8 cellular contexts compared by ENCODE assay signal in the genomic region with DNA sequence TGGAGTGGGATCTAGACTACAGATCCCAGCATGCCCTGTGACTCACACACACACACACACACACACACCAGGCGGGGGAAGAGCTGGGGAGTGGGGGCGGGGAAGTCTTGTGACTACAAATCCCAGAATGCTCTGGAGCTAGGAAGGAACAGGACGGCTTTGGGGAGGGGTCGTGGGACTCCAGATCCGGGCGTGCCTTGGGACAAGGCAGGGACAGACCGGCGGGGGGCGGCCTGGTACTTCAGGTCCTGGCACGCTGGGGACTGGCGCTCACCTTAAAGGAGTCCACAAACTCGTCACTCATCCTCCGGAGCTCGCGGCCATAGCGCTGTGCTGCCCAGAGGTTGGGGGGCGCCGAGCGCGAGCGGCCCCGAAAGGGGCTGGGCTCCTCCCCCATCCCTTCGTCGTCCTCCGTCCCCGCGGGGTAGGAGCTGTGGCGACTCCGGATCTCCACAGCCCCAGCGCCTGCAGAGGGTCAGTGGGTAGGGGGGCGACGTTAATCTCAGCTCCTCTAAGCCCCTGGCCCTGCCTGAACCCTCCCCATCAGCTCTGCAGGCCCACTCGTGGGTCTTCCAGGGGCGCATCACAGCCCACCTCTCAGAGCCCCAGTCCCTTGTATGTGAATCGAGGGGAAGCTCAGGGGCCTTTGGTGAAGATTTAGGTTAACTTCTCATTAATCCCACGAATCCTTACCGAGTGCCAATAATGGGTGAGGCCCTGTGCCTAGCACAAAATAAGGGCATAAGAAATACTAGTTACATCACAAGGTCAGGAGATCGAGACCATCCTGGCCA. TPM values are rescaled to one million over a fixed set of nuclear protein-coding genes. Genes with fewer than 3 reads are reported as not detected.
A peak's percentile ranks its signal among the peaks of the same experiment; 100 is the strongest.
DNase-seq lines count a peak whose midpoint lies in the region; ATAC-seq and TF ChIP-seq lines count a peak whose summit lies in the region.

No MANE protein-coding gene starts in this region.

- peaks cover 19% of the 10 kb centered on the region for H3K4me1 Mint-ChIP-seq in activated CD4-positive, alpha-beta T cell treated with anti-CD3 and anti-CD28 coated beads for 36 hours
- peaks cover 28% of the 10 kb centered on the region for H3K4me1 Mint-ChIP-seq in chondrocyte (ENCODE audit: low read depth)

- H3K4me3 Mint-ChIP-seq in activated CD4-positive, alpha-beta T cell treated with anti-CD3 and anti-CD28 coated beads for 36 hours, result peak overlapping the region; percentile 98
- peak overlapping the region; percentile 81 for H3K4me3 Mint-ChIP-seq in chondrocyte (ENCODE audit: unreplicated experiment)

- peak overlapping the region; percentile 39 for H3K4me3 ChIP-seq in HAP-1

- POLR2A ChIA-PET in activated CD4-positive, alpha-beta T cell treated with anti-CD3 and anti-CD28 coated beads for 36 hours (lab: Charles Lee), result interaction anchor here (0.6 to 2.7 kb wide), 14 partner anchors 10 to 1151 kb away, joined by 3 to 18 read pairs (median 6); a partner anchor contains a TSS

- TF ChIP-seq CTCF in chondrocyte (IDR thresholded peaks at IDR 0.05), result peak; percentile 65

- CTCF ChIA-PET in activated CD4-positive, alpha-beta T cell treated with anti-CD3 and anti-CD28 coated beads for 36 hours (lab: Charles Lee), result interaction anchor here (0.7 to 6.6 kb wide), 9 partner anchors 12 to 68 kb away, joined by 3 to 55 read pairs (median 5); a partner anchor contains a TSS

- no peaks in the 10 kb centered on the region for H3K9me3 Mint-ChIP-seq in activated CD4-positive, alpha-beta T cell treated with anti-CD3 and anti-CD28 coated beads for 36 hours (ENCODE audit: low read depth)
- H3K9me3 Mint-ChIP-seq in chondrocyte (ENCODE audit: low read depth), result no peaks in the 10 kb centered on the region

- H3K9me3 ChIP-seq in HAP-1, result no peaks in the 10 kb centered on the region

- H3K36me3 Mint-ChIP-seq in activated CD4-positive, alpha-beta T cell treated with anti-CD3 and anti-CD28 coated beads for 36 hours (ENCODE audit: low read depth), result peaks cover 10% of the 10 kb centered on the region
- H3K36me3 Mint-ChIP-seq in chondrocyte (ENCODE audit: low read depth), result peaks cover under 1% of the 10 kb centered on the region

- intact Hi-C loops in activated CD4-positive, alpha-beta T cell treated with anti-CD3 and anti-CD28 coated beads for 36 hours (cut with DNase I, micrococcal nuclease), result no loop called here

- in situ Hi-C loops in HAP-1 (cut with MboI; ENCODE audit: low sequenced_read_pairs), result loop anchor here (25.0 kb wide), 1 partner anchor 841 kb away; a partner anchor contains a TSS

- no peaks in the 10 kb centered on the region for H3K27me3 Mint-ChIP-seq in activated CD4-positive, alpha-beta T cell treated with anti-CD3 and anti-CD28 coated beads for 36 hours
- H3K27me3 Mint-ChIP-seq in chondrocyte (ENCODE audit: low read depth), result no peaks in the 10 kb centered on the region

- peaks cover 4% of the 10 kb centered on the region; the same call in 1 of the 2 replicates for H3K4me1 ChIP-seq in HAP-1

- peak; percentile 38 for ATAC-seq in activated CD4-positive, alpha-beta T cell treated with anti-CD3 and anti-CD28 coated beads for 36 hours
- ATAC-seq in GM18909 (IDR thresholded peaks at IDR 0.05; ENCODE audit: poor library complexity, unreplicated experiment), result no peak

- H3K27ac Mint-ChIP-seq in activated CD4-positive, alpha-beta T cell treated with anti-CD3 and anti-CD28 coated beads for 36 hours, result peak overlapping the region; percentile 92
- H3K27ac Mint-ChIP-seq in chondrocyte (ENCODE audit: unreplicated experiment), result peak overlapping the region; percentile 98

- peaks cover 21% of the 10 kb centered on the region for H3K36me3 ChIP-seq in HAP-1 (replicated peaks)

- peak; percentile 65 to 66 for DNase-seq in AML-193 (lab: John Stamatoyannopoulos, UW)
- DNase-seq in HAP-1 (ENCODE audit: low spot score in 2 of 2), result peak; percentile 88 to 95
- DNase-seq in NCI-H510A treated with DMSO at 0.1 percent for 48 hours (lab: John Stamatoyannopoulos, UW), result peak; percentile 56
- peak; percentile 91 for DNase-seq in activated CD4-positive, alpha-beta T cell treated with anti-CD3 and anti-CD28 coated beads for 36 hours
- no peak for DNase-seq in chondrocyte (ENCODE audit: low spot score)
- peak; percentile 59 for DNase-seq in kidney glomerular epithelial cell (lab: John Stamatoyannopoulos, UW)
- peak; percentile 66 to 70 for DNase-seq in stimulated activated CD4-positive, alpha-beta T cell treated with anti-CD3 and anti-CD28 coated beads, Interleukin-15, amount 100 ng/mL, for 1 hour (ENCODE audit: low read depth in 1 of 2, low spot score in 1 of 2)

- H3K27me3 ChIP-seq in HAP-1 (ENCODE audit: low read depth), result no peaks in the 10 kb centered on the region

RNA-seq across cellular contexts. Expression of a gene that starts 12.9 kb away (rescaled TPM):
- 10 to 100 TPM; 21.3 to 22.9 TPM for total RNA-seq in activated CD4-positive, alpha-beta T cell treated with anti-CD3 and anti-CD28 coated beads for 36 hours
- total RNA-seq in chondrocyte, result 55.5 to 58.8 TPM (median 56.8 TPM) in 3 replicates

RNA-seq across cellular contexts. Expression of a gene that starts 14.1 kb away (rescaled TPM):
- 10 to 100 TPM; 23.6 to 27.2 TPM for total RNA-seq in activated CD4-positive, alpha-beta T cell treated with anti-CD3 and anti-CD28 coated beads for 36 hours
- 57.8 to 64.8 TPM (median 59.2 TPM) in 3 replicates for total RNA-seq in chondrocyte

RNA-seq across cellular contexts. Expression of a gene that starts 19.6 kb away (rescaled TPM):
- not detected for total RNA-seq in activated CD4-positive, alpha-beta T cell treated with anti-CD3 and anti-CD28 coated beads for 36 hours
- total RNA-seq in chondrocyte, result 0.22 to 0.39 TPM in 2 of 3 replicates, not detected in the other

RNA-seq across cellular contexts. Expression of a gene that starts 20.2 kb away (rescaled TPM):
- total RNA-seq in activated CD4-positive, alpha-beta T cell treated with anti-CD3 and anti-CD28 coated beads for 36 hours, result 10 to 100 TPM in 1 of 2 experiments, 1 to 10 TPM in 1; 9.0 to 10.9 TPM
- total RNA-seq in chondrocyte, result 35.5 to 51.4 TPM (median 47.2 TPM) in 3 replicates

RNA-seq across cellular contexts. Expression of a gene that starts 24.8 kb away (rescaled TPM):
- 100 to 1,000 TPM; 261 to 267 TPM for total RNA-seq in activated CD4-positive, alpha-beta T cell treated with anti-CD3 and anti-CD28 coated beads for 36 hours
- total RNA-seq in chondrocyte, result 280 to 358 TPM (median 322 TPM) in 3 replicates
